ENCODE assay signal across 2 cellular contexts in genomic region chr15:28919679-28920655, GRCh38.
TF ChIP-seq lines count a peak whose summit lies in the region.

No MANE protein-coding gene starts in this region.

TF ChIP-seq in A549, 52 proteins besides CTCF, POLR2A, EP300 and RAD21:
- no peak for TF ChIP-seq NFE2L2 (conservative IDR thresholded peaks at IDR 0.05; ENCODE audit: low read length)
- TF ChIP-seq GATA3 (IDR thresholded peaks at IDR 0.05; ENCODE audit: borderline replicate concordance), result no peak

TF ChIP-seq in HepG2, 621 proteins besides CTCF, POLR2A, EP300 and RAD21:
- TF ChIP-seq SP2 (CRISPR knock-in tag; IDR thresholded peaks at IDR 0.05), result no peak
- TF ChIP-seq ZNF556 (CRISPR knock-in tag; IDR thresholded peaks at IDR 0.05; ENCODE audit: borderline replicate concordance), result no peak
- TF ChIP-seq TFDP2 (CRISPR knock-in tag; IDR thresholded peaks at IDR 0.05), result no peak
- no peak for TF ChIP-seq ZFP1 (CRISPR knock-in tag; IDR thresholded peaks at IDR 0.05)
- no peak for TF ChIP-seq ZNF564 (CRISPR knock-in tag; IDR thresholded peaks at IDR 0.05)
- TF ChIP-seq HCFC1 (IDR thresholded peaks at IDR 0.05; ENCODE audit: low read depth, low read length), result no peak
- TF ChIP-seq PCBP1 (IDR thresholded peaks at IDR 0.05; ENCODE audit: borderline replicate concordance, low read depth, low read length), result no peak
- no peak for TF ChIP-seq TBP (CRISPR knock-in tag; IDR thresholded peaks at IDR 0.05)
- TF ChIP-seq SNRNP70 (IDR thresholded peaks at IDR 0.05; ENCODE audit: low read depth, low read length), result no peak
- TF ChIP-seq ZNF432 (CRISPR knock-in tag; IDR thresholded peaks at IDR 0.05; ENCODE audit: borderline replicate concordance), result no peak
- no peak for TF ChIP-seq ZNF614 (CRISPR knock-in tag; IDR thresholded peaks at IDR 0.05; ENCODE audit: borderline replicate concordance)
- TF ChIP-seq ZSCAN31 (CRISPR knock-in tag; IDR thresholded peaks at IDR 0.05; ENCODE audit: low read depth), result no peak
- no peak for TF ChIP-seq ZNF12 (CRISPR knock-in tag; IDR thresholded peaks at IDR 0.05)
- no peak for TF ChIP-seq IKZF4 (CRISPR knock-in tag; IDR thresholded peaks at IDR 0.05; ENCODE audit: borderline replicate concordance, low read depth, not compliant biosample characterization)
- TF ChIP-seq ZNF552 (CRISPR knock-in tag; IDR thresholded peaks at IDR 0.05; ENCODE audit: borderline replicate concordance), result no peak
- TF ChIP-seq TEAD3 (CRISPR knock-in tag; optimal IDR thresholded peaks at IDR 0.05; ENCODE audit: borderline replicate concordance), result no peak
